ENCODE assay signal across 8 cellular contexts in the genomic region with DNA sequence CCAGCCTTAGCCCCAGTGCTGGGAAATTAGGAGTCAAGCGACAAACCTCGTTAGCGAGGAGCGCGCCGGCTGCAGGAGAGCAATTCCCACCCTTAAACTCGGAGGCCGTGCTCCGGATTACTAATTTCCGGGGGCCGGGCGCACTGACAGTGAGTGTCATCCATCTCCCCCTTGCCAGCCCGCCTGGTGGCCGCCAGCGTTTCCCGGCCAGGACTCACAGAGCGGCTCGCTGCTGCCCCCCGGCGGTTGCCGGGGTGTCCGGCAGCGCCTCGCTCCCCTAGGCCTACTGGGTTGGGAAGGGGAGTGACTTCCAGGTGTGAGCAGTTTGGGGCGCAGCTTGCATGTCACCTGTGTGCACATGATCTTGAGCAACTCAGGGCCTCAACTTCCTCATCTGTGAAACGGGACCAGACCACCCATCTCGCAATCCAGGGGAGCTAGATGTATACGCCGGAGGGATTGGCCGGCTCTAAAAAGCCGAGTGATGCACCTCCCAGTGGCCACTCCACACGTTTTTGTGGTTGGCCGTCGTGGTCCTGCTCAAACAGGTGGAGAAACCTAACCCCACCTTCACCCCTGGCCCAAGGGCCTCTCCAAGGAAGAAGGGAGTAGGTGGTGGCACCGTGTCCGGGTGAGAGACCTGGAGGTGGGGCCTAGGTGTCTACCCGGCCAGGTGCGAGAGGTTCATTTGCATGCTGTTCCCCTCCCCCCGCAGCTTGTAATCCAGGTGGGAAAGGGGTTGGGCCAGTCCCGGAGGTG. TPM values are rescaled to one million over a fixed set of nuclear protein-coding genes. Genes with fewer than 3 reads are reported as not detected.
A peak's percentile ranks its signal among the peaks of the same experiment; 100 is the strongest.
DNase-seq lines count a peak whose midpoint lies in the region; ATAC-seq and TF ChIP-seq lines count a peak whose summit lies in the region.

No MANE protein-coding gene starts in this region.

- no peak overlapping the region for H3K27ac Mint-ChIP-seq in activated naive CD4-positive, alpha-beta T cell treated with anti-CD3 and anti-CD28 coated beads, Interleukin-2, amount 50 U/mL, for 72 hours

- 5 to 6% (median 5%) methylated on average over 38 to 40 of the region's 40 CpGs for WGBS in ovary, 3 donors

- TF ChIP-seq POLR2A in ovary (IDR thresholded peaks at IDR 0.05) = no peak

- H3K4me3 ChIP-seq in ovary (peak overlapping the region; percentile 33), thoracic aorta (peak overlapping the region; percentile 87)

- TF ChIP-seq CTCF in ovary (IDR thresholded peaks at IDR 0.05) = peak; percentile 97 to 99 (median 98)
- TF ChIP-seq CTCF in thoracic aorta (IDR thresholded peaks at IDR 0.05) = peak; percentile 99

- intact Hi-C loops in Right ventricle myocardium inferior (cut with DNase I) = loop anchor here (2.0 to 5.0 kb wide), 5 partner anchors 54 to 303 kb away; no protein-coding TSS in a partner anchor
- intact Hi-C loops in ovary (cut with DNase I) = loop anchor here in 2 of 4 donors (5.0 to 10.0 kb wide), 5 partner anchors 53 to 496 kb away; a partner anchor contains a TSS

- no peaks in the 10 kb centered on the region for H3K36me3 ChIP-seq in ovary
- H3K36me3 ChIP-seq in thoracic aorta = no peaks in the 10 kb centered on the region

- TF ChIP-seq EP300 in ovary (IDR thresholded peaks at IDR 0.05) = no peak

- H3K9me3 ChIP-seq in ovary (no peaks in the 10 kb centered on the region), thoracic aorta (no peaks in the 10 kb centered on the region)

- H3K27me3 ChIP-seq in ovary = no peaks in the 10 kb centered on the region
- H3K27me3 ChIP-seq in thoracic aorta (replicated peaks; ENCODE audit: insufficient read depth) = no peaks in the 10 kb centered on the region

- H3K9me3 Mint-ChIP-seq in activated naive CD4-positive, alpha-beta T cell treated with anti-CD3 and anti-CD28 coated beads, Interleukin-2, amount 50 U/mL, for 72 hours = no peaks in the 10 kb centered on the region

- no peak overlapping the region for H3K27ac ChIP-seq in ovary
- H3K27ac ChIP-seq in thoracic aorta = peak overlapping the region; percentile 80 to 88

- peaks cover 30% of the 10 kb centered on the region for H3K4me1 ChIP-seq in ovary (ENCODE audit: insufficient read depth)
- H3K4me1 ChIP-seq in thoracic aorta (ENCODE audit: control insufficient read depth in 1 of 2, low read depth in 2 of 2) = peaks cover 13 to 51% of the 10 kb centered on the region in 2 donors

- ATAC-seq in GM21825 (IDR thresholded peaks at IDR 0.05; ENCODE audit: unreplicated experiment) (peak; percentile 32), Right ventricle myocardium inferior (peak; percentile 35), thoracic aorta (ENCODE audit: insufficient number of reproducible peaks, low FRiP score, low read depth) (no peak)
- peak; percentile 66 to 67 for ATAC-seq in activated naive CD4-positive, alpha-beta T cell treated with anti-CD3 and anti-CD28 coated beads, Interleukin-2, amount 50 U/mL, for 72 hours

- DNase-seq in COLO829 (ENCODE audit: low spot score) = peak; percentile 61
- peak; percentile 93 for DNase-seq in NAMALWA (ENCODE audit: low spot score)
- peak; percentile 68 for DNase-seq in SKM-1 treated with dmso at 0.1 percent for 144 hours (lab: John Stamatoyannopoulos, UW; ENCODE audit: unreplicated experiment)
- peak; percentile 88 to 95 for DNase-seq in activated naive CD4-positive, alpha-beta T cell treated with anti-CD3 and anti-CD28 coated beads, Interleukin-2, amount 50 U/mL, for 72 hours (ENCODE audit: low spot score in 2 of 2)
- peak; percentile 93 for DNase-seq in Right ventricle myocardium inferior (ENCODE audit: missing footprints)
- peak; percentile 79 to 89 (median 88) for DNase-seq in ovary
- peak; percentile 51 for DNase-seq in thoracic aorta (ENCODE audit: low spot score)

- H3K36me3 Mint-ChIP-seq in activated naive CD4-positive, alpha-beta T cell treated with anti-CD3 and anti-CD28 coated beads, Interleukin-2, amount 50 U/mL, for 72 hours = no peaks in the 10 kb centered on the region

RNA-seq across cellular contexts. Expression of a gene that starts 2.5 kb away (rescaled TPM):
- total RNA-seq in activated naive CD4-positive, alpha-beta T cell treated with anti-CD3 and anti-CD28 coated beads, Interleukin-2, amount 50 U/mL, for 72 hours = 10 to 100 TPM; 18.5 to 27.9 TPM
- total RNA-seq in Right ventricle myocardium inferior (28.9 TPM), ovary (100 to 1,000 TPM in 4 of 7 donors, 10 to 100 TPM in 3; 37.4 to 212 (median 130) TPM), thoracic aorta (10 to 100 TPM; 72.6 to 96.2 TPM)
- 10 to 100 TPM; 32.9 to 36.1 TPM for polyA plus RNA-seq in ovary

Comparison
In these comparisons a context has a peak if more than half of its experiments do, and no peak if none do; other contexts are left out.
1. H3K27ac ChIP-seq: peak in thoracic aorta (2 of 2); none in ovary (0 of 2).
2. Peak in every context shown above with its lines, with median percentiles within 50 percentile points of each other: DNase-seq.